1 cellular context compared by ENCODE assay signal in genomic region chr7:121303422-121304171, GRCh38.
TF ChIP-seq lines count a peak whose summit lies in the region.

No MANE protein-coding gene starts in this region.

TF ChIP-seq in K562, 482 proteins besides CTCF, POLR2A, EP300 and RAD21 (continued from another document):
- TF ChIP-seq ATF3 (IDR thresholded peaks at IDR 0.05), result no peak
- TF ChIP-seq ATF3 (CRISPR knock-in tag; conservative IDR thresholded peaks at IDR 0.05), result no peak
- TF ChIP-seq ZNF133 (CRISPR knock-in tag; IDR thresholded peaks at IDR 0.05), result no peak
- TF ChIP-seq FOXA3 (CRISPR knock-in tag; conservative IDR thresholded peaks at IDR 0.05 in 1 of 2, IDR thresholded peaks at IDR 0.05 in 1 of 2), result no peak
- no peak for TF ChIP-seq ZBTB11 (CRISPR knock-in tag; IDR thresholded peaks at IDR 0.05)
- TF ChIP-seq CREB1 (IDR thresholded peaks at IDR 0.05), result no peak
- TF ChIP-seq CREB1 (CRISPR knock-in tag; IDR thresholded peaks at IDR 0.05), result no peak
- TF ChIP-seq IFI16 (CRISPR knock-in tag; IDR thresholded peaks at IDR 0.05), result no peak
- TF ChIP-seq HDAC8 (tag; IDR thresholded peaks at IDR 0.05), result no peak
- no peak for TF ChIP-seq SPI1 (IDR thresholded peaks at IDR 0.05; ENCODE audit: borderline replicate concordance, low read depth, low read length)
- TF ChIP-seq HMBOX1 (IDR thresholded peaks at IDR 0.05), result no peak
- TF ChIP-seq TBP (optimal IDR thresholded peaks at IDR 0.05; ENCODE audit: low read depth, low read length), result no peak
- TF ChIP-seq DLX4 (CRISPR knock-in tag; IDR thresholded peaks at IDR 0.05), result no peak
- no peak for TF ChIP-seq PHF20 (IDR thresholded peaks at IDR 0.05; ENCODE audit: partially characterized antibody)
- peak; percentile 32 for TF ChIP-seq RBM22 (IDR thresholded peaks at IDR 0.05; ENCODE audit: low read depth, low read length, poor library complexity, severe bottlenecking)
- no peak for TF ChIP-seq PRMT5 (CRISPR knock-in tag; IDR thresholded peaks at IDR 0.05)
- TF ChIP-seq VEZF1 (CRISPR knock-in tag; IDR thresholded peaks at IDR 0.05), result no peak
- no peak for TF ChIP-seq ZNF696 (CRISPR knock-in tag; conservative IDR thresholded peaks at IDR 0.05)
- TF ChIP-seq TFAM (CRISPR knock-in tag; conservative IDR thresholded peaks at IDR 0.05), result no peak
